In genomic region chr2:239240480-239240881, GRCh38 we compare ENCODE assay signal across 1 cellular context.
TF ChIP-seq lines count a peak whose summit lies in the region.

No MANE protein-coding gene starts in this region.

TF ChIP-seq in GM23338, 12 proteins besides CTCF, POLR2A, EP300 and RAD21 (continued from another document):
- TF ChIP-seq ZNF462 (CRISPR knock-in tag; IDR thresholded peaks at IDR 0.05) (no peak), STAT1 (IDR thresholded peaks at IDR 0.05; ENCODE audit: unreplicated experiment) (no peak)
